ENCODE assay signal across 15 cellular contexts in the genomic region with DNA sequence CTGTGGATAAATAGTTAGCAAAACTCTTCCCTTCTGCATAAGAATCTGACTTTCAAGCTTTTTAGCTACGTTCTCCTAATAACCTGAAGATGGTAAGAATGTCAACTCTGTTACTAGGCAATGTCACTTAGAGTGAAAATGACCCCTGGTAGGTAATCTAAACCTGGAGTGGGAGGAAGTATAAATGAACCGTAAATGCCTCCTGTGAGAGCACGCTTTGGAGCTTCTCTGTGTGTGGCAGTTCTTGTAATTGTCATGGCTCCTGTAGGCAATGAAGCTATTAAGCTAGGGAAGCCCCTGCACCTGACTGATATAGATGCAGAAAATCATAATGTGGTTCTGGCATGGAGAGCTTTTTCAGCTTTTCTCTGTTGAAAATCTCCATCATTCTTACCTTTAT.
A peak's percentile ranks its signal among the peaks of the same experiment; 100 is the strongest.
DNase-seq lines count a peak whose midpoint lies in the region; TF ChIP-seq lines count a peak whose summit lies in the region.
"Had no signal": no experiment of that assay in that cellular context is flagged by ENCODE, and none has a peak within 500 bp of the region (broad histone marks: within the 10 kb centered on the region; RNA-seq: fewer than 3 reads in every experiment).

No MANE protein-coding gene starts in this region.

- no peaks in the 10 kb centered on the region for H3K4me1 ChIP-seq in HEK293 (ENCODE audit: control insufficient read depth, insufficient read depth, low read length)
- H3K4me1 ChIP-seq: A549, BE2C had no signal

- POLR2A ChIA-PET in HEK293 (lab: Yijun Ruan, JAX): no interaction called here

- no peaks in the 10 kb centered on the region for H3K9me3 Mint-ChIP-seq in T-helper 2 cell treated with Interferon-gamma antibody and Interleukin-4, amounts not matched to agents 5 μg/mL and 100 μg/mL, for 36 hours

- peak; percentile 21 for DNase-seq in COR-L47 (lab: John Stamatoyannopoulos, UW)
- DNase-seq in NCI-H345 (lab: John Stamatoyannopoulos, UW): peak; percentile 30
- no peak for DNase-seq in SK-N-MC (ENCODE audit: low read depth, low spot score)
- no peak for DNase-seq in T-helper 2 cell treated with Interferon-gamma antibody and Interleukin-4, amounts not matched to agents 5 μg/mL and 100 μg/mL, for 36 hours (ENCODE audit: low spot score)
- no peak for DNase-seq in DMS53 treated with DMSO at 0.1 percent for 48 hours (lab: John Stamatoyannopoulos, UW; ENCODE audit: unreplicated experiment)
- DNase-seq in epidermal melanocyte (ENCODE audit: insufficient read length, low spot score): no peak
- no peak for DNase-seq in NCI-H2029 treated with DMSO at 0.1 percent for 48 hours (lab: John Stamatoyannopoulos, UW)
- DNase-seq: BE2C; CD4-positive, alpha-beta memory T cell; DMS153; GM23248; IMR-90 had no signal

- no peak overlapping the region for H3K4me3 Mint-ChIP-seq in T-helper 2 cell treated with Interferon-gamma antibody and Interleukin-4, amounts not matched to agents 5 μg/mL and 100 μg/mL, for 36 hours
- H3K4me3 Mint-ChIP-seq: CD4-positive, alpha-beta memory T cell had no signal

- no peak overlapping the region for H3K4me3 ChIP-seq in HEK293 (ENCODE audit: low read depth, low read length)
- no peak overlapping the region for H3K4me3 ChIP-seq in SK-N-MC
- H3K4me3 ChIP-seq: A549, GM23248 had no signal

- H3K36me3 ChIP-seq in HEK293 (ENCODE audit: control insufficient read depth in 2 of 2, insufficient read depth in 1 of 2, low read length in 2 of 2) (no peaks in the 10 kb centered on the region), SK-N-MC (ENCODE audit: insufficient read depth, low read length) (peaks cover 6% of the 10 kb centered on the region; the same call in 1 of the 2 replicates)
- H3K36me3 ChIP-seq: BE2C had no signal

- H3K27me3 Mint-ChIP-seq in T-helper 2 cell treated with Interferon-gamma antibody and Interleukin-4, amounts not matched to agents 5 μg/mL and 100 μg/mL, for 36 hours (ENCODE audit: low read depth): peaks cover 1% of the 10 kb centered on the region

- H3K4me1 Mint-ChIP-seq in T-helper 2 cell treated with Interferon-gamma antibody and Interleukin-4, amounts not matched to agents 5 μg/mL and 100 μg/mL, for 36 hours (ENCODE audit: low read depth): no peaks in the 10 kb centered on the region
- H3K4me1 Mint-ChIP-seq: CD4-positive, alpha-beta memory T cell had no signal

- H3K9ac ChIP-seq in SK-N-MC (ENCODE audit: insufficient read length): peak overlapping the region; percentile 56
- H3K9ac ChIP-seq: GM23248 had no signal

- no peak overlapping the region for H3K27ac Mint-ChIP-seq in T-helper 2 cell treated with Interferon-gamma antibody and Interleukin-4, amounts not matched to agents 5 μg/mL and 100 μg/mL, for 36 hours
- H3K27ac Mint-ChIP-seq: CD4-positive, alpha-beta memory T cell had no signal

- no peaks in the 10 kb centered on the region for H3K9me3 ChIP-seq in HEK293 (ENCODE audit: control insufficient read depth, insufficient read depth, low read depth, low read length)
- peaks cover 7% of the 10 kb centered on the region; the same call in 1 of the 2 replicates for H3K9me3 ChIP-seq in SK-N-MC (ENCODE audit: low read depth, low read length)
- H3K9me3 ChIP-seq: A549, BE2C had no signal

- CTCF ChIA-PET in HEK293 (lab: Yijun Ruan, JAX): interaction anchor here (0.7 to 1.3 kb wide), 4 partner anchors 11 to 64 kb away, joined by 3 to 8 read pairs (median 4); no protein-coding TSS in a partner anchor

- H3K27ac ChIP-seq in HEK293 (ENCODE audit: extremely low read depth, low read depth, low read length) (no peak overlapping the region), SK-N-MC (peak overlapping the region; percentile 95)
- H3K27ac ChIP-seq: A549, C4-2B, GM23248 had no signal

- no peak for TF ChIP-seq CTCF in HEK293 (tag by site-specific recombination; IDR thresholded peaks at IDR 0.05)

- peaks cover 2% of the 10 kb centered on the region for H3K36me3 Mint-ChIP-seq in T-helper 2 cell treated with Interferon-gamma antibody and Interleukin-4, amounts not matched to agents 5 μg/mL and 100 μg/mL, for 36 hours (ENCODE audit: low read depth)
- H3K36me3 Mint-ChIP-seq: CD4-positive, alpha-beta memory T cell had no signal

TF ChIP-seq in HEK293, 187 proteins besides CTCF, POLR2A, EP300 and RAD21:
- TF ChIP-seq GLIS1 (tag by site-specific recombination; IDR thresholded peaks at IDR 0.05) (peak; percentile 76), ZNF132 (tag by site-specific recombination; IDR thresholded peaks at IDR 0.05; ENCODE audit: borderline replicate concordance) (no peak)

Comparison
In these comparisons a context has a peak if more than half of its experiments do, and no peak if none do; other contexts are left out.
1. DNase-seq: peak in COR-L47 (single experiment) and NCI-H345 (single experiment); none in SK-N-MC (single experiment), T-helper 2 cell treated with Interferon-gamma antibody and Interleukin-4, amounts not matched to agents 5 μg/mL and 100 μg/mL, for 36 hours (single experiment), DMS53 treated with DMSO at 0.1 percent for 48 hours (single experiment), epidermal melanocyte (single experiment) and NCI-H2029 treated with DMSO at 0.1 percent for 48 hours (single experiment).